In the genomic region with DNA sequence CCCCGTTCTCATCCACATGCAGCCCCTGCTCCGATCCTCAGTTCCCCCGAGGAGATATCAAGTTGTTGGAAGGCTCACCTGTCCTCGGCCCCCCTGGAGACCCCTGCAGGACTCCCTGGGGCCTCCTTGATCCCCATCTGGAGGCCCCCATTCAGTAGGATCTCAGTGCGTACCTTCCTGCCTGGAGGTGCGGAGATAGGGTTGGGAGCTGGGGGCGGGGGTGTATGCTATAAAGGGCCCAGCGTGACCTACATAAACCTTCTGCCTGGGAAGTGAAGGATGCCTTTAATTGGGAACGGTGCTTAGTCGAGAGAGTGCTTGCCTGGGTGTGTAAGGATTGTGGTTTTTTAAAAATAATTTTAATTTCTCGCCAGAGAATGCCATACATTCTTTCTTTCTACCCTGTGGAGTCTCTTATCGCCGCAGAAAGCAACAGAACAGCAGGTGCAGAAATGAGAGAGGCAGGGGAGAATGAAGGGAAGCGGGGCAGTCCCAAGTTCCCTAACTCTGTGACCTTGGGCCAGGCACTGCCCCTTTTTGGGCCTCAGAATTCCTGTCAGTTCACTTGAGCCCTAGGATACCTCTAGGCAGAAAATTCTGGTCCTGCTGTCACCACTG, we compare ENCODE assay signal across 25 cellular contexts.
DNase-seq lines count a peak whose midpoint lies in the region; ATAC-seq and TF ChIP-seq lines count a peak whose summit lies in the region.
"Had no signal": no experiment of that assay in that cellular context is flagged by ENCODE, and none has a peak within 500 bp of the region (broad histone marks: within the 10 kb centered on the region; RNA-seq: fewer than 3 reads in every experiment).

No MANE protein-coding gene starts in this region.

- 0 out of 2 replicates have a peak overlapping the region, but pooled peaks have one; percentile 26 for H3K27ac ChIP-seq in GM23338 (ENCODE audit: low read depth)
- peak overlapping the region; percentile 80 to 92 for H3K27ac ChIP-seq in right atrium auricular region
- H3K27ac ChIP-seq in gastrocnemius medialis: peak overlapping the region; percentile 44 to 72 (median 66)
- H3K27ac ChIP-seq: adrenal gland, esophagus muscularis mucosa, HL-60, neutrophil had no signal

- ATAC-seq in GM23338 (peak; percentile 4; the same call in 2 of the 3 replicates), gastrocnemius medialis (peak in 1 of 2 donors; percentile 45), HG03196 (IDR thresholded peaks at IDR 0.05; ENCODE audit: unreplicated experiment) (no peak), GM21423 (IDR thresholded peaks at IDR 0.05; ENCODE audit: unreplicated experiment) (no peak), GM19351 (IDR thresholded peaks at IDR 0.05; ENCODE audit: unreplicated experiment) (no peak)
- ATAC-seq: left lobe of liver had no signal

- no peak overlapping the region for H3K27ac Mint-ChIP-seq in GM23338

- peaks cover 17% of the 10 kb centered on the region for H3K27me3 Mint-ChIP-seq in GM23338 (ENCODE audit: insufficient read depth, low read depth, poor library complexity)

- H3K36me3 ChIP-seq in GM23338 (ENCODE audit: insufficient read depth) (no peaks in the 10 kb centered on the region), right atrium auricular region (no peaks in the 10 kb centered on the region), gastrocnemius medialis (no peaks in the 10 kb centered on the region)
- H3K36me3 ChIP-seq: adrenal gland, neutrophil had no signal

- H3K36me3 Mint-ChIP-seq in GM23338 (ENCODE audit: low read depth): peaks cover 11% of the 10 kb centered on the region; the same call in 2 of the 3 replicates

- DNase-seq in GM23338 (ENCODE audit: low spot score) (no peak), astrocyte of the cerebellum (ENCODE audit: low read depth) (peak; percentile 35), right atrium auricular region (ENCODE audit: low spot score) (no peak), gastrocnemius medialis (no peak)
- no peak for DNase-seq in effector CD4-positive, alpha-beta T cell
- DNase-seq: ACHN; activated CD4-positive, alpha-beta T cell treated with anti-CD3 and anti-CD28 coated beads, Interleukin-2, amount 50 U/mL, for 1 hour; activated CD8-positive, alpha-beta memory T cell treated with anti-CD3 and anti-CD28 coated beads, Interleukin-2, amount 50 U/mL, for 48 hours; activated effector memory CD4-positive, alpha-beta T cell treated with anti-CD3 and anti-CD28 coated beads, Interleukin-2, amount 50 U/mL, for 16 hours; adrenal gland; effector memory CD4-positive, alpha-beta T cell; GDM1; NCI-H1417; NCI-H2227 treated with DMSO at 0.1 percent for 48 hours; SIG-M5; stimulated activated CD8-positive, alpha-beta memory T cell treated with anti-CD3 and anti-CD28 coated beads, Interleukin-4, amount 100 ng/mL, for 48 hours; T-helper 1 cell had no signal

- no peak overlapping the region for H3K4me2 ChIP-seq in GM23338

- H3K9me2 ChIP-seq in GM23338 (ENCODE audit: insufficient read depth): no peaks in the 10 kb centered on the region

- H3K4me3 ChIP-seq in GM23338: no peak overlapping the region
- H3K4me3 ChIP-seq in astrocyte of the cerebellum (ENCODE audit: low read depth, low read length): no peak overlapping the region
- H3K4me3 ChIP-seq in right atrium auricular region: no peak overlapping the region
- H3K4me3 ChIP-seq in gastrocnemius medialis: no peak overlapping the region
- H3K4me3 ChIP-seq: adrenal gland, esophagus muscularis mucosa had no signal

- TF ChIP-seq POLR2A in gastrocnemius medialis (IDR thresholded peaks at IDR 0.05): no peak

- intact Hi-C loops in gastrocnemius medialis (cut with DNase I; ENCODE audit: low total_unique reads): loop anchor here (5.0 kb wide), 1 partner anchor 41 kb away; no protein-coding TSS in a partner anchor

- peaks cover 11% of the 10 kb centered on the region; the same call in 2 of the 3 replicates for H3K9me3 Mint-ChIP-seq in GM23338
- H3K9me3 Mint-ChIP-seq: central memory CD8-positive, alpha-beta T cell had no signal

- peaks cover 68% of the 10 kb centered on the region for H3K4me1 Mint-ChIP-seq in GM23338
- H3K4me1 Mint-ChIP-seq: central memory CD8-positive, alpha-beta T cell had no signal

- in situ Hi-C loops in astrocyte of the cerebellum (cut with HindIII; ENCODE audit: low sequenced_read_pairs): loop anchor here (5.0 kb wide), 1 partner anchor 99 kb away; no protein-coding TSS in a partner anchor
- in situ Hi-C loops in gastrocnemius medialis (cut with MboI; ENCODE audit: low sequenced_read_pairs in 4 of 4): no loop called here

- H3K79me2 ChIP-seq in GM23338 (replicated peaks; ENCODE audit: insufficient read depth): no peaks in the 10 kb centered on the region

- H2AFZ ChIP-seq in GM23338: no peak overlapping the region

- 0 out of 3 replicates have a peak overlapping the region, but pooled peaks have one; percentile 38 for H3K4me3 Mint-ChIP-seq in GM23338
- H3K4me3 Mint-ChIP-seq: central memory CD8-positive, alpha-beta T cell had no signal

- peaks cover 0 to 5% of the 10 kb centered on the region in 2 donors for H3K9me3 ChIP-seq in right atrium auricular region
- no peaks in the 10 kb centered on the region for H3K9me3 ChIP-seq in gastrocnemius medialis
- H3K9me3 ChIP-seq: adrenal gland, neutrophil had no signal

- no peaks in the 10 kb centered on the region; the same call in 1 of the 2 replicates for H4K20me1 ChIP-seq in GM23338 (replicated peaks; ENCODE audit: insufficient read depth)

- no peaks in the 10 kb centered on the region for H3F3A ChIP-seq in GM23338 (replicated peaks; ENCODE audit: low read depth)

- TF ChIP-seq CTCF in GM23338 (conservative IDR thresholded peaks at IDR 0.05; ENCODE audit: low read depth in 2 of 2) (no peak), astrocyte of the cerebellum (IDR thresholded peaks at IDR 0.05; ENCODE audit: low read depth, low read length, missing control alignments) (no peak), right atrium auricular region (IDR thresholded peaks at IDR 0.05) (no peak), gastrocnemius medialis (IDR thresholded peaks at IDR 0.05 in 4 of 5, conservative IDR thresholded peaks at IDR 0.05 in 1 of 5) (no peak)

- H3K27me3 ChIP-seq in GM23338 (ENCODE audit: insufficient read depth) (no peaks in the 10 kb centered on the region), right atrium auricular region (no peaks in the 10 kb centered on the region), gastrocnemius medialis (no peaks in the 10 kb centered on the region)
- H3K27me3 ChIP-seq: adrenal gland, esophagus muscularis mucosa had no signal

- H3K4me1 ChIP-seq in GM23338 (ENCODE audit: insufficient read depth) (peaks cover 24% of the 10 kb centered on the region), right atrium auricular region (peaks cover 0 to 56% of the 10 kb centered on the region in 2 donors), gastrocnemius medialis (peaks cover 20 to 28% of the 10 kb centered on the region in 2 donors)
- H3K4me1 ChIP-seq: adrenal gland had no signal

TF ChIP-seq in GM23338, 12 proteins besides CTCF, POLR2A, EP300 and RAD21 (continues in another document):
- no peak for TF ChIP-seq JUNB (IDR thresholded peaks at IDR 0.05; ENCODE audit: unreplicated experiment)
- no peak for TF ChIP-seq EZH2 (IDR thresholded peaks at IDR 0.05; ENCODE audit: low read depth, unreplicated experiment)

Comparison
In these comparisons a context has a peak if more than half of its experiments do, and no peak if none do; other contexts are left out.
1. H3K27ac ChIP-seq: peak in every context shown above with its lines; median percentile 86 in right atrium auricular region; 66 in gastrocnemius medialis; 26 in GM23338.